ENCODE assay signal across 14 cellular contexts in the genomic region with DNA sequence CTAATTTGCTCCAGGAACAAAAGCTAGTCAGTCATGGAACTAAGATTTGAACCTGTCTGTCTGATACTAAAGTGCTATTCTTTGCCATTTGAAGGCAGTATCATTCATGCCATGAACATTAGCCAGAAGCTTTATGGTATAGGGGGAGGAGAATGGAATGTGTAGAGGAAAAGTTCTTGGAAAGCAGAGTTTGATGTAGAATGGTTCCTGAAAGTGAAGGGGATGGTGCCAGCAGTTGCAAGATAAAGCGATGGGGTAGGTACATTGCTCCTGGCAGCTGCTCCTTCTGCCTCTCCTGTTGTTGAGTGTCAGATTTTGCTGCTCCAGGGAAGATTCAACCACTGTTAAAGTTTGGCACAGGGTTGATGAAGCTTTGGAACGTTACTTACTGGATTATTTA. TPM values are rescaled to one million over a fixed set of nuclear protein-coding genes. Genes with fewer than 3 reads are reported as not detected.
A peak's percentile ranks its signal among the peaks of the same experiment; 100 is the strongest.
DNase-seq lines count a peak whose midpoint lies in the region; ATAC-seq and TF ChIP-seq lines count a peak whose summit lies in the region.
"Had no signal": no experiment of that assay in that cellular context is flagged by ENCODE, and none has a peak within 500 bp of the region (broad histone marks: within the 10 kb centered on the region; RNA-seq: fewer than 3 reads in every experiment).

No MANE protein-coding gene starts in this region.

- peak overlapping the region; percentile 82 for H3K27ac Mint-ChIP-seq in progenitor cell of endocrine pancreas
- no peak overlapping the region for H3K27ac Mint-ChIP-seq in CD4-positive, alpha-beta T cell
- H3K27ac Mint-ChIP-seq: activated CD8-positive, alpha-beta T cell treated with anti-CD3 and anti-CD28 coated beads, Interleukin-2, amount 10 ng/mL, durations not matched to agents 7 days and 5 days had no signal

- H3K36me3 Mint-ChIP-seq in progenitor cell of endocrine pancreas (ENCODE audit: insufficient read depth) = peaks cover 5% of the 10 kb centered on the region
- H3K36me3 Mint-ChIP-seq in CD4-positive, alpha-beta T cell (ENCODE audit: low read depth) = no peaks in the 10 kb centered on the region

- H3K4me3 Mint-ChIP-seq in progenitor cell of endocrine pancreas (ENCODE audit: low read depth) = no peak overlapping the region
- no peak overlapping the region for H3K4me3 Mint-ChIP-seq in CD4-positive, alpha-beta T cell
- H3K4me3 Mint-ChIP-seq: activated CD8-positive, alpha-beta T cell treated with anti-CD3 and anti-CD28 coated beads, Interleukin-2, amount 10 ng/mL, durations not matched to agents 7 days and 5 days had no signal

- DNase-seq in EL = peak; percentile 47
- peak; percentile 84 for DNase-seq in amniotic epithelial cell (ENCODE audit: low read depth)
- no peak for DNase-seq in left ventricle myocardium superior
- DNase-seq in progenitor cell of endocrine pancreas (ENCODE audit: low spot score, unreplicated experiment) = no peak
- no peak for DNase-seq in DMS114 treated with DMSO at 0.1 percent for 48 hours (lab: John Stamatoyannopoulos, UW; ENCODE audit: unreplicated experiment)
- DNase-seq in NCI-H146 treated with DMSO at 0.1 percent for 48 hours (lab: John Stamatoyannopoulos, UW; ENCODE audit: unreplicated experiment) = no peak
- DNase-seq in HPDE6-E6E7 (ENCODE audit: extremely low spot score) = no peak
- DNase-seq in CD4-positive, alpha-beta T cell = no peak
- DNase-seq: activated CD8-positive, alpha-beta T cell treated with anti-CD3 and anti-CD28 coated beads, Interleukin-2, amount 10 ng/mL, durations not matched to agents 7 days and 5 days; activated naive CD4-positive, alpha-beta T cell; colonic mucosa; NCI-H345; Peyer's patch had no signal

- H3K9me3 ChIP-seq in CD4-positive, alpha-beta T cell (ENCODE audit: control insufficient read depth, low read length) = no peaks in the 10 kb centered on the region
- H3K9me3 ChIP-seq: colonic mucosa, MG63, Peyer's patch had no signal

- POLR2A ChIA-PET in CD4-positive, alpha-beta T cell (lab: Charles Lee) = no interaction called here

- H3K27me3 Mint-ChIP-seq in progenitor cell of endocrine pancreas = no peaks in the 10 kb centered on the region
- H3K27me3 Mint-ChIP-seq in CD4-positive, alpha-beta T cell = no peaks in the 10 kb centered on the region

- no peak overlapping the region for H3K27ac ChIP-seq in CD4-positive, alpha-beta T cell (ENCODE audit: low read depth, low read length)
- H3K27ac ChIP-seq: colonic mucosa had no signal

- peaks cover 37% of the 10 kb centered on the region for H3K4me1 Mint-ChIP-seq in progenitor cell of endocrine pancreas (ENCODE audit: low read depth)
- no peaks in the 10 kb centered on the region for H3K4me1 Mint-ChIP-seq in CD4-positive, alpha-beta T cell (ENCODE audit: low read depth)

- peaks cover 2% of the 10 kb centered on the region for H3K9me3 Mint-ChIP-seq in progenitor cell of endocrine pancreas (ENCODE audit: low read depth)
- no peaks in the 10 kb centered on the region for H3K9me3 Mint-ChIP-seq in CD4-positive, alpha-beta T cell

- ATAC-seq in left ventricle myocardium superior = peak; percentile 79
- ATAC-seq in CD4-positive, alpha-beta T cell (ENCODE audit: poor library complexity) = no peak
- ATAC-seq: activated CD8-positive, alpha-beta T cell treated with anti-CD3 and anti-CD28 coated beads, Interleukin-2, amount 10 ng/mL, durations not matched to agents 7 days and 5 days had no signal

- intact Hi-C loops in left ventricle myocardium superior (cut with micrococcal nuclease) = no loop called here
- intact Hi-C loops in CD4-positive, alpha-beta T cell (cut with DNase I, micrococcal nuclease) = no loop called here

- no peaks in the 10 kb centered on the region for H3K27me3 ChIP-seq in CD4-positive, alpha-beta T cell (ENCODE audit: control insufficient read depth, insufficient read depth, low read length)
- H3K27me3 ChIP-seq: colonic mucosa, MG63, Peyer's patch had no signal

- TF ChIP-seq CTCF in progenitor cell of endocrine pancreas (IDR thresholded peaks at IDR 0.05; ENCODE audit: unreplicated experiment) = no peak
- TF ChIP-seq CTCF in CD4-positive, alpha-beta T cell (IDR thresholded peaks at IDR 0.05) = no peak

- CTCF ChIA-PET in CD4-positive, alpha-beta T cell (lab: Charles Lee) = no interaction called here

RNA-seq across cellular contexts. Expression of gene ARHGAP42, which starts 53.4 kb away (rescaled TPM):
- total RNA-seq in left ventricle myocardium superior (5.7 TPM), progenitor cell of endocrine pancreas (25.3 and 27.7 TPM in 2 replicates)
- not detected for total RNA-seq in CD4-positive, alpha-beta T cell

Comparison
In these comparisons a context has a peak if more than half of its experiments do, and no peak if none do; other contexts are left out.
1. DNase-seq: peak in EL (single experiment) and amniotic epithelial cell (single experiment); none in left ventricle myocardium superior (single experiment), progenitor cell of endocrine pancreas (single experiment), DMS114 treated with DMSO at 0.1 percent for 48 hours (single experiment), NCI-H146 treated with DMSO at 0.1 percent for 48 hours (single experiment), HPDE6-E6E7 (single experiment) and CD4-positive, alpha-beta T cell (0 of 10).